26 cellular contexts compared by ENCODE assay signal in genomic region chr4:122050836-122051235, GRCh38.
DNase-seq lines count a peak whose midpoint lies in the region; ATAC-seq and TF ChIP-seq lines count a peak whose summit lies in the region.
"Had no signal": no experiment of that assay in that cellular context is flagged by ENCODE, and none has a peak within 500 bp of the region (broad histone marks: within the 10 kb centered on the region; RNA-seq: fewer than 3 reads in every experiment).

No MANE protein-coding gene starts in this region.

- no peak overlapping the region for H3K27ac ChIP-seq in A673 (ENCODE audit: low read depth, low read length, poor library complexity, severe bottlenecking)
- H3K27ac ChIP-seq: A549, BLaER1 had no signal

- TF ChIP-seq CTCF in A673 (conservative IDR thresholded peaks at IDR 0.05; ENCODE audit: low read depth, low read length), result no peak
- TF ChIP-seq CTCF in epithelial cell of proximal tubule (conservative IDR thresholded peaks at IDR 0.05; ENCODE audit: low read depth, low read length), result no peak

- DNase-seq in A673 (ENCODE audit: low spot score), result peak; percentile 41
- peak; percentile 39 for DNase-seq in epithelial cell of proximal tubule (ENCODE audit: low read depth)
- peak; percentile 51 for DNase-seq in kidney tubule cell (ENCODE audit: low spot score)
- peak; percentile 83 for DNase-seq in renal cortical epithelial cell (ENCODE audit: low read depth)
- no peak for DNase-seq in activated CD4-positive, alpha-beta T cell treated with anti-CD3 and anti-CD28 coated beads, Interleukin-2, amount 50 U/mL, for 48 hours
- DNase-seq in pons (ENCODE audit: low spot score), result no peak
- DNase-seq: 8988T; ACHN; BE2C; C1 segment of cervical spinal cord; CD4-positive, alpha-beta memory T cell; CD4-positive, CD25-positive, alpha-beta regulatory T cell; CD8-positive, alpha-beta memory T cell; COR-L47; DMS 273 treated with DMSO at 0.1 percent for 48 hours; DMS153; DMS53; DMS79; DND-41; EL; GDM1 had no signal

- H3K36me3 ChIP-seq in A673 (ENCODE audit: insufficient read depth, low read length, poor library complexity, severe bottlenecking), result no peaks in the 10 kb centered on the region
- H3K36me3 ChIP-seq: BE2C, BLaER1 had no signal

- POLR2A ChIA-PET in A673 (lab: Charles Lee; ENCODE audit: low non-redundant PET), result no interaction called here

- no peaks in the 10 kb centered on the region for H3K27me3 ChIP-seq in A673 (replicated peaks; ENCODE audit: insufficient read depth, low read depth, low read length, poor library complexity)
- H3K27me3 ChIP-seq: BE2C, BLaER1 had no signal

- CTCF ChIA-PET in A673 (lab: Charles Lee), result no interaction called here

- intact Hi-C loops in A673 (cut with micrococcal nuclease; ENCODE audit: unreplicated experiment), result no loop called here

- BruUV-seq in A673 (replicated peaks; lab: Mats Ljungman, UMichigan), result no TSS peak

- H3K4me1 ChIP-seq in A673 (ENCODE audit: insufficient read depth, low read length, poor library complexity, severe bottlenecking), result peaks cover 25% of the 10 kb centered on the region
- H3K4me1 ChIP-seq: A549, BE2C, BLaER1 had no signal

- no peak overlapping the region for H3K4me3 ChIP-seq in A673 (ENCODE audit: low read depth, low read length, poor library complexity, severe bottlenecking)
- H3K4me3 ChIP-seq in epithelial cell of proximal tubule (ENCODE audit: low read depth, low read length), result no peak overlapping the region
- H3K4me3 ChIP-seq: A549, BLaER1, GM12878 had no signal

- no peak for ATAC-seq in activated CD4-positive, CD25-positive, alpha-beta regulatory T cell treated with anti-CD3 and anti-CD28 coated beads, Interleukin-2, amount 50 U/mL, for 24 hours
- ATAC-seq in GM18870 (IDR thresholded peaks at IDR 0.05; ENCODE audit: unreplicated experiment), result no peak
- ATAC-seq: A549, GM12878 had no signal

- H3K9me3 ChIP-seq in A673 (ENCODE audit: low read depth, low read length, poor library complexity, severe bottlenecking), result no peaks in the 10 kb centered on the region
- H3K9me3 ChIP-seq: A549, BE2C, BLaER1 had no signal

Comparison
In these comparisons a context has a peak if more than half of its experiments do, and no peak if none do; other contexts are left out.
1. DNase-seq: peak in A673 (single experiment), epithelial cell of proximal tubule (single experiment), kidney tubule cell (single experiment) and renal cortical epithelial cell (single experiment); none in activated CD4-positive, alpha-beta T cell treated with anti-CD3 and anti-CD28 coated beads, Interleukin-2, amount 50 U/mL, for 48 hours (0 of 2) and pons (single experiment).